ENCODE assay signal across 13 cellular contexts in the genomic region with DNA sequence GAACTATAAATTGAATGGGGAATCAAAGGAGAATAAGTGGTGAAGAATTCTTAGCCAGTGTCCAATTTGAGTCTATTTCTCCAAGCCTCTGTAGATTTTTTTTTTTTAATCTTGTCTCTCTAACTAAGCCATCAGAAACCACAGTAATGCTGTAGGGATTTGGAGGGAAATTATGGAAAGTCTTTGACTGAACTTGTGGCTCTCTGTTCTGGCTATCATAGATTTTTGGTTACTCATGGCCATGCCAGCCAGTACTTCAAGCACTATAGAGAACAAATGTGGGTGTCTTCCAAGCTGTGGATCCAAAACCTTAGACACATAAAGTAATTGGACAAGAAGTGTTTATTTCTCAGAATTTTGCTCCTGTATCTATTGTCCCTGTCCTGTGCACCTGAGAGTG.
"Had no signal": no experiment of that assay in that cellular context is flagged by ENCODE, and none has a peak within 500 bp of the region (broad histone marks: within the 10 kb centered on the region; RNA-seq: fewer than 3 reads in every experiment).

No MANE protein-coding gene starts in this region.

- H3K4me3 ChIP-seq: esophagus squamous epithelium, testis, tibial nerve had no signal

- DNase-seq: cerebellar nuclear complex; effector memory CD8-positive, alpha-beta T cell; esophagus squamous epithelium; foreskin melanocyte; head of caudate nucleus; hippocampal formation; islet precursor cell; mammary epithelial cell; naive thymus-derived CD8-positive, alpha-beta T cell; right cardiac atrium; stimulated activated CD4-positive, alpha-beta T cell treated with anti-CD3 and anti-CD28 coated beads, Interleukin-4, amount 100 ng/mL, for 24 hours; testis had no signal
